15 cellular contexts compared by ENCODE assay signal in the genomic region with DNA sequence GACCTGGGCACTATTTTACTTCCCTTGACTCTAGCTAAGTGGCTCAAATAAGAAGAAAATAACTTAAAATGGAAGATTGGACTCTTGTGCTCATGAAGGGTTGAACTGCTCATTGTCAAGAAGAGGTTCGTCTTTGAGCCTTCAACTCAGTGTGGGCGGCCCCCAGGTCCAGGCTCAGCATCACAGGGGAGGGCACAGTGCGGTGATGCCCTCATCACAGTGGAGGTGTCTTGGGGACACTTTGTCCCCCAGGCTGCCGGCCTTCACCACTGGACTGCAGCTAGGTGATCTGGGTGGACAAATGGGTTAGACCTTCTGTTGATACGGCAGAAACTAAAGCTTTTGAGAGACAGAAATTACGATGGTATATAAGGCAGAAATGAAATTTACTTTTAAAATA.
A peak's percentile ranks its signal among the peaks of the same experiment; 100 is the strongest.
DNase-seq lines count a peak whose midpoint lies in the region; TF ChIP-seq lines count a peak whose summit lies in the region.
"Had no signal": no experiment of that assay in that cellular context is flagged by ENCODE, and none has a peak within 500 bp of the region (broad histone marks: within the 10 kb centered on the region; RNA-seq: fewer than 3 reads in every experiment).

No MANE protein-coding gene starts in this region.

- H3K27ac ChIP-seq in KOPT-K1 (ENCODE audit: low read depth, low read length, poor library complexity, severe bottlenecking) = peak overlapping the region; percentile 30
- peak overlapping the region; percentile 85 for H3K27ac ChIP-seq in cingulate gyrus (ENCODE audit: low read depth, low read length)
- peak overlapping the region; percentile 47 for H3K27ac ChIP-seq in temporal lobe (ENCODE audit: low read depth, low read length)
- H3K27ac ChIP-seq: 22Rv1, A549, C4-2B had no signal

- no peaks in the 10 kb centered on the region for H3K4me1 Mint-ChIP-seq in osteocyte (ENCODE audit: unreplicated experiment)
- H3K4me1 Mint-ChIP-seq: H9 had no signal

- peak; percentile 63 for DNase-seq in osteocyte (ENCODE audit: extremely low spot score, unreplicated experiment)
- no peak for DNase-seq in stimulated activated CD4-positive, alpha-beta T cell treated with anti-CD3 and anti-CD28 coated beads, Interleukin-4, amount 100 ng/mL, for 4 hours
- DNase-seq in DMS153 (lab: John Stamatoyannopoulos, UW) = no peak
- DNase-seq in DMS53 (lab: John Stamatoyannopoulos, UW) = no peak
- DNase-seq: AML-193; CD4-positive, alpha-beta T cell; DND-41; EL; H9 had no signal

- no peak overlapping the region for H3K4me3 Mint-ChIP-seq in osteocyte (ENCODE audit: unreplicated experiment)
- H3K4me3 Mint-ChIP-seq: CD4-positive, alpha-beta T cell; H9 had no signal

- H3K36me3 ChIP-seq in KOPT-K1 (ENCODE audit: insufficient read depth, low read length) = no peaks in the 10 kb centered on the region

- H3K27me3 Mint-ChIP-seq in osteocyte (ENCODE audit: unreplicated experiment) = no peaks in the 10 kb centered on the region
- H3K27me3 Mint-ChIP-seq: CD4-positive, alpha-beta T cell had no signal

- no peaks in the 10 kb centered on the region for H3K9me3 ChIP-seq in KOPT-K1 (ENCODE audit: insufficient read depth, low read length, poor library complexity, severe bottlenecking)
- H3K9me3 ChIP-seq: A549 had no signal

- H3K27ac Mint-ChIP-seq in osteocyte (ENCODE audit: unreplicated experiment) = no peak overlapping the region
- H3K27ac Mint-ChIP-seq: CD4-positive, alpha-beta T cell; H9 had no signal

- H3K9me3 Mint-ChIP-seq in osteocyte (ENCODE audit: unreplicated experiment) = no peaks in the 10 kb centered on the region
- H3K9me3 Mint-ChIP-seq: CD4-positive, alpha-beta T cell had no signal

- no peaks in the 10 kb centered on the region for H3K36me3 Mint-ChIP-seq in osteocyte (ENCODE audit: unreplicated experiment)

- TF ChIP-seq CTCF in osteocyte (IDR thresholded peaks at IDR 0.05) = no peak

Comparison
In these comparisons a context has a peak if more than half of its experiments do, and no peak if none do; other contexts are left out.
1. H3K27ac ChIP-seq: peak in every context shown above with its lines; median percentile 85 in cingulate gyrus; 47 in temporal lobe; 30 in KOPT-K1.